In the genomic region with DNA sequence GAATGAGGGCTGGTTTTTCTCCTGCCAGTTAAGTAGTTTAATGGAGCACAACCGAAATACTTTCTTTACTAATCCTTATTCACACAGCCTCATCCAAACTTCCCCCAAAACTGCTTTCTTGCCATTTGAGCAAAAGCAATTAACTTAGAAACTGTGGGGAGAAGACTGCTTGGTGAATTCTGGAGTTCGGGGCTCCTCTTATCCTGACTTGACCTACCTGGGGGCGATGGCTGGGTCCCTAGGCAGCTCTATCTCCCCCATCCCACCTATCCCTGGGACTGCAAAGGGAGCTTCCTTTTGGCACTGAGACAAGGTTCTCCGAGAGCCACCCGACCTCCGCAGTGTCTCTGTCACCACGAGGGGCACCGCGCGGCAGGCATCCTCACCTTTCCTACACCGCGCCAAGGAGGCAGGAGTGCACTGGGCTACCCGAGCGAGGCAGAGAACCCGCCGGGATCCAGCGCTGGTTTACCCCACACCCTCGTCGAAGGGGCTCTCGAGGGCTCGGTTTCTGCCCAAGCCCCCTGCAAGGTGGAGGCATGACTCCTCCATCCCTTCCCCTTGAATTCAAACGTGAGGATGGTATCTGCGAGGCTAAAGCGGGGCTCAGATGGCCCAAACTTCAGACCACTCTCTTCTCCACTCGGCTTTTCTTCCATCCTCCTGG, we compare ENCODE assay signal across 8 cellular contexts. TPM values are rescaled to one million over a fixed set of nuclear protein-coding genes. Genes with fewer than 3 reads are reported as not detected.
A peak's percentile ranks its signal among the peaks of the same experiment; 100 is the strongest.
DNase-seq lines count a peak whose midpoint lies in the region; ATAC-seq and TF ChIP-seq lines count a peak whose summit lies in the region.

No MANE protein-coding gene starts in this region.

- DNase-seq in NCI-H748 (lab: John Stamatoyannopoulos, UW; ENCODE audit: unreplicated experiment) (peak; percentile 59), NCI-H748 treated with DMSO at 0.1 percent for 48 hours (lab: John Stamatoyannopoulos, UW) (no peak), HuH-7 (ENCODE audit: low spot score) (peak; percentile 44), WERI-Rb-1 (peak; percentile 61), lung (ENCODE audit: low spot score) (peak; percentile 35)
- DNase-seq in stimulated activated CD8-positive, alpha-beta memory T cell treated with anti-CD3 and anti-CD28 coated beads, Interleukin-4, amount 100 ng/mL, for 24 hours (ENCODE audit: low read depth): peak; percentile 25

- H3K27ac ChIP-seq in WERI-Rb-1: peak overlapping the region; percentile 99
- peak overlapping the region; percentile 87 for H3K27ac ChIP-seq in cingulate gyrus (ENCODE audit: low read depth, low read length)
- peak overlapping the region; percentile 79 to 93 for H3K27ac ChIP-seq in lung (ENCODE audit: low read depth in 1 of 2, low read length in 1 of 2)

- H3K27me3 ChIP-seq in WERI-Rb-1 (ENCODE audit: insufficient read depth, low read depth, severe bottlenecking): no peaks in the 10 kb centered on the region
- H3K27me3 ChIP-seq in lung (ENCODE audit: control insufficient read depth, insufficient read depth): no peaks in the 10 kb centered on the region

- H3K9me3 ChIP-seq in WERI-Rb-1 (ENCODE audit: severe bottlenecking) (no peaks in the 10 kb centered on the region), lung (ENCODE audit: control insufficient read depth in 2 of 2, insufficient read depth in 1 of 2, low read length in 1 of 2) (no peaks in the 10 kb centered on the region)

- ATAC-seq in lung (ENCODE audit: insufficient read depth, low FRiP score) (no peak), HG03565 (IDR thresholded peaks at IDR 0.05; ENCODE audit: unreplicated experiment) (no peak)

- peaks cover 4 to 10% of the 10 kb centered on the region in 2 donors for H3K4me1 ChIP-seq in lung (ENCODE audit: control insufficient read depth in 2 of 2, insufficient read depth in 2 of 2, low read length in 2 of 2)

- H3K36me3 ChIP-seq in WERI-Rb-1 (peaks cover 43% of the 10 kb centered on the region), lung (ENCODE audit: control insufficient read depth in 2 of 2, insufficient read depth in 2 of 2, low read length in 2 of 2) (peaks cover 0 to 8% of the 10 kb centered on the region in 2 donors)

- 2% methylated on average over 25 of the region's 25 CpGs for WGBS in lung, 2 donors

- TF ChIP-seq CTCF in WERI-Rb-1 (IDR thresholded peaks at IDR 0.05; ENCODE audit: low read depth, low read length) (no peak), lung (IDR thresholded peaks at IDR 0.05; ENCODE audit: control extremely low read depth, extremely low read depth) (no peak)

- H3K4me3 ChIP-seq in WERI-Rb-1 (ENCODE audit: low read depth, low read length) (peak overlapping the region; percentile 56), lung (peak overlapping the region; percentile 69)

RNA-seq across cellular contexts. Expression of a gene that starts 0.7 kb away (rescaled TPM):
- 10 to 100 TPM; 13.6 to 42.7 TPM for total RNA-seq in lung
- polyA plus RNA-seq in lung: 10 to 100 TPM; 21.1 to 40.0 TPM

RNA-seq across cellular contexts. Expression of a gene that starts 1.0 kb away (rescaled TPM):
- 100 to 1,000 TPM; 200 to 235 TPM for total RNA-seq in lung
- 100 to 1,000 TPM; 149 to 189 TPM for polyA plus RNA-seq in lung

RNA-seq across cellular contexts. Expression of a gene that starts 30.5 kb away (rescaled TPM):
- 10 to 100 TPM; 23.0 to 62.2 TPM for total RNA-seq in lung
- polyA plus RNA-seq in lung: 10 to 100 TPM; 32.7 to 55.3 TPM

RNA-seq across cellular contexts. Expression of a gene that starts 59.3 kb away (rescaled TPM):
- 1 to 10 TPM; 1.4 to 8.1 TPM for total RNA-seq in lung
- 1 to 10 TPM; 3.3 to 5.6 TPM for polyA plus RNA-seq in lung
